In the genomic region with DNA sequence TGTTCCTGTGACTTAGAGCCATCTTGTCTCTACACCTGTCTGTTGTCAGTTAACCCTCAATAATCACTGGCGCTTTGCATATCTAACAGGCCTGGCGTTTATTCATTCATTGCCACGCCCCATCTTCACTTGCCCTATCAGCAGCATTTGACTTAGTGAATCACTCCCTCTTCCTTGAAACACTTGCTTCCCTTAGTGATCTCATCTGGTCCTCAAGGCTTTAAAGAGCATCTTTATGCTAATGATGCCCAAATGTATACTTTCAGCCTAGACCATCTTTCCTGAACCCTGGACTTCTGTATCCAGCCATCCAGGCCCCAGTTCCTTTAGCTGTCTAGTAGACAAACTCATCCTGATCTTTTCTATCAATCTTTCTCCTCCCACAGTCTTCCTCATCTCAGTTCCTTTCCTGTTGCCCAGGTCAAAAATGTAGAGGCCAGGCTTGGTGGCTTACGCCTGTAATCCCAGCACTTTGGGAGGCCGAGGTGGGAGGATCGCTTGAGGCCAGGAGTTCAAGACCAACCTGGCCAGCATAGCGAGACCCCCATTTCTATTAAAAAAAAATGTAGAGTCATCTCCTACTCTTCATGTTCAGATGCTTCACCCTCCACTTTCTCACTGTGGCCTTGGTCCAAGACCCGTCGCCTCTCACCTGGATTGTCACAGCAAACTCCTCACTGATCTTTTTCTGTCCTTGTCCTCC, we compare ENCODE assay signal across 9 cellular contexts. TPM values are rescaled to one million over a fixed set of nuclear protein-coding genes. Genes with fewer than 3 reads are reported as not detected.
DNase-seq lines count a peak whose midpoint lies in the region; ATAC-seq, FAIRE-seq and TF ChIP-seq lines count a peak whose summit lies in the region.
"Had no signal": no experiment of that assay in that cellular context is flagged by ENCODE, and none has a peak within 500 bp of the region (broad histone marks: within the 10 kb centered on the region; RNA-seq: fewer than 3 reads in every experiment).

No MANE protein-coding gene starts in this region.

- H3K4me3 Mint-ChIP-seq in CD4-positive, alpha-beta T cell: peak overlapping the region; percentile 42
- peak overlapping the region; percentile 79 for H3K4me3 Mint-ChIP-seq in activated T-helper 17 cell treated with anti-CD3 and anti-CD28 coated beads, Interleukin-2, amount 50 U/mL, for 72 hours

- no peaks in the 10 kb centered on the region for H3K36me3 Mint-ChIP-seq in CD4-positive, alpha-beta T cell (ENCODE audit: low read depth)
- H3K36me3 Mint-ChIP-seq in activated T-helper 17 cell treated with anti-CD3 and anti-CD28 coated beads, Interleukin-2, amount 50 U/mL, for 72 hours (ENCODE audit: low read depth): peaks cover 5% of the 10 kb centered on the region

- no peaks in the 10 kb centered on the region for H3K9me3 Mint-ChIP-seq in CD4-positive, alpha-beta T cell
- no peaks in the 10 kb centered on the region for H3K9me3 Mint-ChIP-seq in activated T-helper 17 cell treated with anti-CD3 and anti-CD28 coated beads, Interleukin-2, amount 50 U/mL, for 72 hours

- FAIRE-seq in H54 (lab: Jason Lieb, UNC): no peak

- H3K27me3 Mint-ChIP-seq in CD4-positive, alpha-beta T cell: peaks cover 63% of the 10 kb centered on the region
- peaks cover 50% of the 10 kb centered on the region for H3K27me3 Mint-ChIP-seq in activated T-helper 17 cell treated with anti-CD3 and anti-CD28 coated beads, Interleukin-2, amount 50 U/mL, for 72 hours

- peaks cover 16% of the 10 kb centered on the region for H3K4me1 Mint-ChIP-seq in CD4-positive, alpha-beta T cell (ENCODE audit: low read depth)
- peaks cover 11% of the 10 kb centered on the region for H3K4me1 Mint-ChIP-seq in activated T-helper 17 cell treated with anti-CD3 and anti-CD28 coated beads, Interleukin-2, amount 50 U/mL, for 72 hours

- intact Hi-C loops in CD4-positive, alpha-beta T cell (cut with DNase I, micrococcal nuclease): no loop called here

- H3K27ac ChIP-seq in CD4-positive, alpha-beta T cell (ENCODE audit: low read depth, low read length): no peak overlapping the region

- no peak for TF ChIP-seq CTCF in CD4-positive, alpha-beta T cell (IDR thresholded peaks at IDR 0.05)

- POLR2A ChIA-PET in CD4-positive, alpha-beta T cell (lab: Charles Lee): no interaction called here

- no peak for ATAC-seq in CD4-positive, alpha-beta T cell (ENCODE audit: poor library complexity)
- ATAC-seq in activated T-helper 17 cell treated with anti-CD3 and anti-CD28 coated beads, Interleukin-2, amount 50 U/mL, for 72 hours (replicated peaks): no peak
- ATAC-seq in GM18517 (IDR thresholded peaks at IDR 0.05; ENCODE audit: unreplicated experiment): no peak
- ATAC-seq in HG03025 (IDR thresholded peaks at IDR 0.05; ENCODE audit: low FRiP score, unreplicated experiment): no peak
- ATAC-seq in HG02588 (IDR thresholded peaks at IDR 0.05; ENCODE audit: unreplicated experiment): no peak

- H3K27me3 ChIP-seq in CD4-positive, alpha-beta T cell (ENCODE audit: control insufficient read depth, insufficient read depth, low read length): peaks cover 50% of the 10 kb centered on the region

- no peak overlapping the region for H3K27ac Mint-ChIP-seq in CD4-positive, alpha-beta T cell
- no peak overlapping the region for H3K27ac Mint-ChIP-seq in activated T-helper 17 cell treated with anti-CD3 and anti-CD28 coated beads, Interleukin-2, amount 50 U/mL, for 72 hours

- no peak for TF ChIP-seq POLR2A in H54 (IDR thresholded peaks at IDR 0.05; ENCODE audit: low read depth, low read length)

- H3K9me3 ChIP-seq in CD4-positive, alpha-beta T cell (ENCODE audit: control insufficient read depth, low read length): no peaks in the 10 kb centered on the region

- CTCF ChIA-PET in CD4-positive, alpha-beta T cell (lab: Charles Lee): no interaction called here

- no peak for DNase-seq in CD4-positive, alpha-beta T cell
- DNase-seq in H54 (ENCODE audit: insufficient read length, low spot score) (peak; percentile 67), mesenteric fat pad (ENCODE audit: low spot score) (peak; percentile 22), NCI-H1105 (lab: John Stamatoyannopoulos, UW) (no peak)
- DNase-seq: Karpas-422 had no signal

RNA-seq across cellular contexts. Expression of a gene that starts 1.4 kb away (rescaled TPM):
- not detected for total RNA-seq in CD4-positive, alpha-beta T cell
- under 1 TPM; 0.15 to 0.66 TPM for total RNA-seq in activated T-helper 17 cell treated with anti-CD3 and anti-CD28 coated beads, Interleukin-2, amount 50 U/mL, for 72 hours
- total RNA-seq in mesenteric fat pad: 0.64 TPM

RNA-seq across cellular contexts. Expression of a gene that starts 46.3 kb away (rescaled TPM):
- not detected for total RNA-seq in CD4-positive, alpha-beta T cell
- total RNA-seq in activated T-helper 17 cell treated with anti-CD3 and anti-CD28 coated beads, Interleukin-2, amount 50 U/mL, for 72 hours: not detected
- not detected for total RNA-seq in mesenteric fat pad

Comparison
In these comparisons a context has a peak if more than half of its experiments do, and no peak if none do; other contexts are left out.
1. DNase-seq: peak in H54 (single experiment) and mesenteric fat pad (single experiment); none in CD4-positive, alpha-beta T cell (0 of 10) and NCI-H1105 (single experiment).